ENCODE assay signal across 1 cellular context in genomic region chr17:62652251-62653001, GRCh38.
TF ChIP-seq lines count a peak whose summit lies in the region.

No MANE protein-coding gene starts in this region.

TF ChIP-seq in HEK293, 187 proteins besides CTCF, POLR2A, EP300 and RAD21 (continued from another document):
- TF ChIP-seq, protein P1, sequence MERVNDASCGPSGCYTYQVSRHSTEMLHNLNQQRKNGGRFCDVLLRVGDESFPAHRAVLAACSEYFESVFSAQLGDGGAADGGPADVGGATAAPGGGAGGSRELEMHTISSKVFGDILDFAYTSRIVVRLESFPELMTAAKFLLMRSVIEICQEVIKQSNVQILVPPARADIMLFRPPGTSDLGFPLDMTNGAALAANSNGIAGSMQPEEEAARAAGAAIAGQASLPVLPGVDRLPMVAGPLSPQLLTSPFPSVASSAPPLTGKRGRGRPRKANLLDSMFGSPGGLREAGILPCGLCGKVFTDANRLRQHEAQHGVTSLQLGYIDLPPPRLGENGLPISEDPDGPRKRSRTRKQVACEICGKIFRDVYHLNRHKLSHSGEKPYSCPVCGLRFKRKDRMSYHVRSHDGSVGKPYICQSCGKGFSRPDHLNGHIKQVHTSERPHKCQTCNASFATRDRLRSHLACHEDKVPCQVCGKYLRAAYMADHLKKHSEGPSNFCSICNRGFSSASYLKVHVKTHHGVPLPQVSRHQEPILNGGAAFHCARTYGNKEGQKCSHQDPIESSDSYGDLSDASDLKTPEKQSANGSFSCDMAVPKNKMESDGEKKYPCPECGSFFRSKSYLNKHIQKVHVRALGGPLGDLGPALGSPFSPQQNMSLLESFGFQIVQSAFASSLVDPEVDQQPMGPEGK (tag by site-specific recombination; IDR thresholded peaks at IDR 0.05) = peak; percentile 50; the same call in 1 of the 2 replicates
- TF ChIP-seq ZNF544 (tag by site-specific recombination; IDR thresholded peaks at IDR 0.05) (no peak), ZNF843 (tag by site-specific recombination; IDR thresholded peaks at IDR 0.05) (0 out of 2 replicates have a peak, but pooled peaks have one; percentile 8), KLF9 (tag by site-specific recombination; IDR thresholded peaks at IDR 0.05; ENCODE audit: low read depth) (peak; percentile 20; the same call in 1 of the 2 replicates), ZNF274 (IDR thresholded peaks at IDR 0.05; ENCODE audit: low read length) (no peak), ZNF274 (tag by site-specific recombination; IDR thresholded peaks at IDR 0.05; ENCODE audit: borderline replicate concordance) (no peak), ZSCAN23 (tag by site-specific recombination; IDR thresholded peaks at IDR 0.05) (0 out of 2 replicates have a peak, but pooled peaks have one; percentile 15), KLF8 (tag by site-specific recombination; IDR thresholded peaks at IDR 0.05) (0 out of 2 replicates have a peak, but pooled peaks have one; percentile 25), FEZF1 (tag by site-specific recombination; IDR thresholded peaks at IDR 0.05) (peak; percentile 47), ZNF391 (tag by site-specific recombination; IDR thresholded peaks at IDR 0.05; ENCODE audit: borderline replicate concordance, low read depth) (no peak), ZNF248 (tag by site-specific recombination; IDR thresholded peaks at IDR 0.05) (no peak), HIC1 (tag by site-specific recombination; IDR thresholded peaks at IDR 0.05) (peak; percentile 89), ZFHX2 (tag by site-specific recombination; conservative IDR thresholded peaks at IDR 0.05) (peak; percentile 35; the same call in 1 of the 2 replicates), SP7 (tag by site-specific recombination; IDR thresholded peaks at IDR 0.05) (peak; percentile 37; the same call in 1 of the 2 replicates), KLF1 (tag by site-specific recombination; IDR thresholded peaks at IDR 0.05) (peak; percentile 22; the same call in 1 of the 2 replicates), SCRT2 (tag by site-specific recombination; IDR thresholded peaks at IDR 0.05) (peak; percentile 61), ZNF221 (tag by site-specific recombination; IDR thresholded peaks at IDR 0.05; ENCODE audit: borderline replicate concordance) (no peak), ZNF791 (tag by site-specific recombination; IDR thresholded peaks at IDR 0.05) (no peak), ZNF645 (tag by site-specific recombination; IDR thresholded peaks at IDR 0.05) (no peak), ZNF600 (tag by site-specific recombination; IDR thresholded peaks at IDR 0.05) (peak; percentile 92), ZNF341 (tag by site-specific recombination; IDR thresholded peaks at IDR 0.05; ENCODE audit: low read depth) (peak; percentile 94), YY1 (tag by site-specific recombination; IDR thresholded peaks at IDR 0.05) (no peak), ZNF561 (tag by site-specific recombination; IDR thresholded peaks at IDR 0.05; ENCODE audit: borderline replicate concordance) (0 out of 2 replicates have a peak, but pooled peaks have one; percentile 45), ZNF335 (tag by site-specific recombination; conservative IDR thresholded peaks at IDR 0.05) (peak; percentile 50; the same call in 1 of the 2 replicates), SP3 (tag by site-specific recombination; IDR thresholded peaks at IDR 0.05) (peak; percentile 7; the same call in 1 of the 2 replicates), ZNF133 (tag by site-specific recombination; IDR thresholded peaks at IDR 0.05) (no peak), ZNF449 (tag by site-specific recombination; IDR thresholded peaks at IDR 0.05) (0 out of 2 replicates have a peak, but pooled peaks have one; percentile 25), HOXC10 (CRISPR knock-in tag; IDR thresholded peaks at IDR 0.05) (no peak)
- TF ChIP-seq, protein P2, sequence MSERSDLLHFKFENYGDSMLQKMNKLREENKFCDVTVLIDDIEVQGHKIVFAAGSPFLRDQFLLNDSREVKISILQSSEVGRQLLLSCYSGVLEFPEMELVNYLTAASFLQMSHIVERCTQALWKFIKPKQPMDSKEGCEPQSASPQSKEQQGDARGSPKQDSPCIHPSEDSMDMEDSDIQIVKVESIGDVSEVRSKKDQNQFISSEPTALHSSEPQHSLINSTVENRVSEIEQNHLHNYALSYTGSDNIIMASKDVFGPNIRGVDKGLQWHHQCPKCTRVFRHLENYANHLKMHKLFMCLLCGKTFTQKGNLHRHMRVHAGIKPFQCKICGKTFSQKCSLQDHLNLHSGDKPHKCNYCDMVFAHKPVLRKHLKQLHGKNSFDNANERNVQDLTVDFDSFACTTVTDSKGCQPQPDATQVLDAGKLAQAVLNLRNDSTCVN (tag by site-specific recombination; optimal IDR thresholded peaks at IDR 0.05) = peak; percentile 23
- TF ChIP-seq, protein P3, sequence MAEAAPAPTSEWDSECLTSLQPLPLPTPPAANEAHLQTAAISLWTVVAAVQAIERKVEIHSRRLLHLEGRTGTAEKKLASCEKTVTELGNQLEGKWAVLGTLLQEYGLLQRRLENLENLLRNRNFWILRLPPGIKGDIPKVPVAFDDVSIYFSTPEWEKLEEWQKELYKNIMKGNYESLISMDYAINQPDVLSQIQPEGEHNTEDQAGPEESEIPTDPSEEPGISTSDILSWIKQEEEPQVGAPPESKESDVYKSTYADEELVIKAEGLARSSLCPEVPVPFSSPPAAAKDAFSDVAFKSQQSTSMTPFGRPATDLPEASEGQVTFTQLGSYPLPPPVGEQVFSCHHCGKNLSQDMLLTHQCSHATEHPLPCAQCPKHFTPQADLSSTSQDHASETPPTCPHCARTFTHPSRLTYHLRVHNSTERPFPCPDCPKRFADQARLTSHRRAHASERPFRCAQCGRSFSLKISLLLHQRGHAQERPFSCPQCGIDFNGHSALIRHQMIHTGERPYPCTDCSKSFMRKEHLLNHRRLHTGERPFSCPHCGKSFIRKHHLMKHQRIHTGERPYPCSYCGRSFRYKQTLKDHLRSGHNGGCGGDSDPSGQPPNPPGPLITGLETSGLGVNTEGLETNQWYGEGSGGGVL (tag by site-specific recombination; IDR thresholded peaks at IDR 0.05) = peak; percentile 80
- TF ChIP-seq, protein P4, sequence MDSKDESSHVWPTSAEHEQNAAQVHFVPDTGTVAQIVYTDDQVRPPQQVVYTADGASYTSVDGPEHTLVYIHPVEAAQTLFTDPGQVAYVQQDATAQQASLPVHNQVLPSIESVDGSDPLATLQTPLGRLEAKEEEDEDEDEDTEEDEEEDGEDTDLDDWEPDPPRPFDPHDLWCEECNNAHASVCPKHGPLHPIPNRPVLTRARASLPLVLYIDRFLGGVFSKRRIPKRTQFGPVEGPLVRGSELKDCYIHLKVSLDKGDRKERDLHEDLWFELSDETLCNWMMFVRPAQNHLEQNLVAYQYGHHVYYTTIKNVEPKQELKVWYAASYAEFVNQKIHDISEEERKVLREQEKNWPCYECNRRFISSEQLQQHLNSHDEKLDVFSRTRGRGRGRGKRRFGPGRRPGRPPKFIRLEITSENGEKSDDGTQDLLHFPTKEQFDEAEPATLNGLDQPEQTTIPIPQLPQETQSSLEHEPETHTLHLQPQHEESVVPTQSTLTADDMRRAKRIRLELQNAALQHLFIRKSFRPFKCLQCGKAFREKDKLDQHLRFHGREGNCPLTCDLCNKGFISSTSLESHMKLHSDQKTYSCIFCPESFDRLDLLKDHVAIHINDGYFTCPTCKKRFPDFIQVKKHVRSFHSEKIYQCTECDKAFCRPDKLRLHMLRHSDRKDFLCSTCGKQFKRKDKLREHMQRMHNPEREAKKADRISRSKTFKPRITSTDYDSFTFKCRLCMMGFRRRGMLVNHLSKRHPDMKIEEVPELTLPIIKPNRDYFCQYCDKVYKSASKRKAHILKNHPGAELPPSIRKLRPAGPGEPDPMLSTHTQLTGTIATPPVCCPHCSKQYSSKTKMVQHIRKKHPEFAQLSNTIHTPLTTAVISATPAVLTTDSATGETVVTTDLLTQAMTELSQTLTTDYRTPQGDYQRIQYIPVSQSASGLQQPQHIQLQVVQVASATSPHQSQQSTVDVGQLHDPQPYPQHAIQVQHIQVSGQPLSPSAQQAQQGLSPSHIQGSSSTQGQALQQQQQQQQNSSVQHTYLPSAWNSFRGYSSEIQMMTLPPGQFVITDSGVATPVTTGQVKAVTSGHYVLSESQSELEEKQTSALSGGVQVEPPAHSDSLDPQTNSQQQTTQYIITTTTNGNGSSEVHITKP (tag by site-specific recombination; IDR thresholded peaks at IDR 0.05) = peak; percentile 83
- TF ChIP-seq, protein P5, sequence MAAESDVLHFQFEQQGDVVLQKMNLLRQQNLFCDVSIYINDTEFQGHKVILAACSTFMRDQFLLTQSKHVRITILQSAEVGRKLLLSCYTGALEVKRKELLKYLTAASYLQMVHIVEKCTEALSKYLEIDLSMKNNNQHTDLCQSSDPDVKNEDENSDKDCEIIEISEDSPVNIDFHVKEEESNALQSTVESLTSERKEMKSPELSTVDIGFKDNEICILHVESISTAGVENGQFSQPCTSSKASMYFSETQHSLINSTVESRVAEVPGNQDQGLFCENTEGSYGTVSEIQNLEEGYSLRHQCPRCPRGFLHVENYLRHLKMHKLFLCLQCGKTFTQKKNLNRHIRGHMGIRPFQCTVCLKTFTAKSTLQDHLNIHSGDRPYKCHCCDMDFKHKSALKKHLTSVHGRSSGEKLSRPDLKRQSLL (tag by site-specific recombination; IDR thresholded peaks at IDR 0.05) = no peak
- TF ChIP-seq, protein P6, sequence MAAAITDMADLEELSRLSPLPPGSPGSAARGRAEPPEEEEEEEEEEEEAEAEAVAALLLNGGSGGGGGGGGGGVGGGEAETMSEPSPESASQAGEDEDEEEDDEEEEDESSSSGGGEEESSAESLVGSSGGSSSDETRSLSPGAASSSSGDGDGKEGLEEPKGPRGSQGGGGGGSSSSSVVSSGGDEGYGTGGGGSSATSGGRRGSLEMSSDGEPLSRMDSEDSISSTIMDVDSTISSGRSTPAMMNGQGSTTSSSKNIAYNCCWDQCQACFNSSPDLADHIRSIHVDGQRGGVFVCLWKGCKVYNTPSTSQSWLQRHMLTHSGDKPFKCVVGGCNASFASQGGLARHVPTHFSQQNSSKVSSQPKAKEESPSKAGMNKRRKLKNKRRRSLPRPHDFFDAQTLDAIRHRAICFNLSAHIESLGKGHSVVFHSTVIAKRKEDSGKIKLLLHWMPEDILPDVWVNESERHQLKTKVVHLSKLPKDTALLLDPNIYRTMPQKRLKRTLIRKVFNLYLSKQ (tag by site-specific recombination; IDR thresholded peaks at IDR 0.05; ENCODE audit: borderline replicate concordance) = no peak
